In the genomic region with DNA sequence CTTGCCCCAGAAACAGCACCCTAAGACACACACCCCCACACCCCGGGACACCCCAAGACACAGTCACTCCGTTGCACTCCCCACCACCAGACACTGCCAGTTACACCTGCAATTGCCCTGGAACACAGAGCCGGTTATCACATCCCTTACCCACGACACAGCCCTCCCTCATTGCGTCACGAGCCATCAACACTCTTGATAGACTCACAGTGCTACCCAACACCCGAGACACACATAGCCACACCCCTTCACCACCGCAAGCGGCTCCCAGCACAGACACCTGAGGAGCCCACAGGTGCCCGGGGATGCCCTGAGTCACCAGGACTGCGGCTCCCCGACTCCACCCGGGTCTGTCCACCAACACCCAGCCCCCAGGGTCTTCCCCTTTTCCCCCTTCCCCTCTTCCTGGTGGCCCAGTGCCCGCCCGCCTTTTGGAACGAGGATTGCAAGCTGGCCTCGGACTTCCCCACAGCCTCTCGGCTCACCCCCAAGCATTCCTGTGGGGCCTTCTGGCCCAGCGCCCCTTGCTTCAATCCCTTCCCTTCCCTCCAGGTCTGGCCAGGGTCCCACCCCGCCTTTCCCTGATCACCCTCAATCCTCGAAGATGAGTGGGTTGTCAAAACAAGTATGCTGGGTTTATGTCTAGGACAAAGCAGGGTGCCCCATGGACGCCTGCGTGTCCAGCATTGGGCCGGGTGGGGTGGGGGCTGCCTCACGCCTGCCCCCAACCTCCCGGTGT, we compare ENCODE assay signal across 8 cellular contexts. TPM values are rescaled to one million over a fixed set of nuclear protein-coding genes. Genes with fewer than 3 reads are reported as not detected.
DNase-seq lines count a peak whose midpoint lies in the region; ATAC-seq and TF ChIP-seq lines count a peak whose summit lies in the region.

No MANE protein-coding gene starts in this region.

- peaks cover 4% of the 10 kb centered on the region for H3K4me1 ChIP-seq in ovary (ENCODE audit: insufficient read depth)

- H3K27me3 ChIP-seq in dorsolateral prefrontal cortex = peaks cover 0 to 14% (median 0%) of the 10 kb centered on the region in 45 donors
- no peaks in the 10 kb centered on the region for H3K27me3 ChIP-seq in ovary

- peak overlapping the region in 1 of 59 donors; percentile 39 for H3K27ac ChIP-seq in dorsolateral prefrontal cortex
- no peak overlapping the region for H3K27ac ChIP-seq in ovary

- intact Hi-C loops in dorsolateral prefrontal cortex (cut with DNase I) (loop anchor here in 1 of 2 donors (5.0 kb wide), 1 partner anchor 55 kb away; no protein-coding TSS in a partner anchor), ovary (cut with DNase I) (loop anchor here in 1 of 4 donors (10.0 kb wide), 1 partner anchor 332 kb away; no protein-coding TSS in a partner anchor)

- TF ChIP-seq CTCF in dorsolateral prefrontal cortex (IDR thresholded peaks at IDR 0.05 in 54 of 56, conservative IDR thresholded peaks at IDR 0.05 in 2 of 56; ENCODE audit: low read depth in 1 of 56, partially characterized antibody in 56 of 56) = no peak
- TF ChIP-seq CTCF in ovary (IDR thresholded peaks at IDR 0.05) = no peak

- no peak for TF ChIP-seq EP300 in ovary (IDR thresholded peaks at IDR 0.05)

- no peak for ATAC-seq in HG03175 (IDR thresholded peaks at IDR 0.05; ENCODE audit: unreplicated experiment)
- ATAC-seq in HG03469 (IDR thresholded peaks at IDR 0.05; ENCODE audit: unreplicated experiment) = no peak

- H3K9me3 ChIP-seq in ovary = no peaks in the 10 kb centered on the region

- no peaks in the 10 kb centered on the region for H3K36me3 ChIP-seq in ovary

- DNase-seq in EL (peak; percentile 57), LoVo (ENCODE audit: low spot score) (peak; percentile 15), amniotic epithelial cell (ENCODE audit: low read depth) (peak; percentile 86), left kidney (ENCODE audit: low read depth, low spot score) (peak; percentile 71), dorsolateral prefrontal cortex (no peak), ovary (no peak)

- WGBS in ovary, 3 donors = 40 to 48% (median 46%) methylated on average over 26 of the region's 26 CpGs

- H3K4me3 ChIP-seq in dorsolateral prefrontal cortex (no peak overlapping the region), ovary (no peak overlapping the region)

- TF ChIP-seq POLR2A in ovary (IDR thresholded peaks at IDR 0.05) = no peak

RNA-seq across cellular contexts. Expression of gene PTGER1, which starts 1.7 kb away (rescaled TPM):
- 1 to 10 TPM in 24 of 120 experiments, under 1 TPM in 58, not detected in 38; 0.29 to 4.1 (median 0.66) TPM for total RNA-seq in dorsolateral prefrontal cortex
- under 1 TPM in 3 of 7 donors, not detected in 4; 0.18 to 0.92 (median 0.32) TPM for total RNA-seq in ovary
- not detected for polyA plus RNA-seq in ovary

RNA-seq across cellular contexts. Expression of gene GIPC1, which starts 19.1 kb away (rescaled TPM):
- total RNA-seq in dorsolateral prefrontal cortex = 100 to 1,000 TPM in 13 of 120 experiments, 10 to 100 TPM in 107; 54.9 to 112 (median 87.4) TPM
- total RNA-seq in ovary = 10 to 100 TPM; 33.7 to 64.5 (median 41.8) TPM
- 10 to 100 TPM; 14.7 to 40.9 TPM for polyA plus RNA-seq in ovary

RNA-seq across cellular contexts. Expression of gene DNAJB1, which starts 41.4 kb away (rescaled TPM):
- total RNA-seq in dorsolateral prefrontal cortex (1,000 to 10,000 TPM in 2 of 120 experiments, 100 to 1,000 TPM in 67, 10 to 100 TPM in 51; 67.5 to 1,486 (median 107) TPM), ovary (100 to 1,000 TPM in 3 of 7 donors, 10 to 100 TPM in 4; 53.7 to 151 (median 75.1) TPM)
- 100 to 1,000 TPM in 1 of 2 donors, 10 to 100 TPM in 1; 52.4 to 123 TPM for polyA plus RNA-seq in ovary

RNA-seq across cellular contexts. Expression of gene PKN1, which starts 43.7 kb away (rescaled TPM):
- 100 to 1,000 TPM in 6 of 120 experiments, 10 to 100 TPM in 114; 45.9 to 129 (median 73.3) TPM for total RNA-seq in dorsolateral prefrontal cortex
- total RNA-seq in ovary = 100 to 1,000 TPM in 1 of 7 donors, 10 to 100 TPM in 6; 42.3 to 128 (median 76.6) TPM
- 10 to 100 TPM; 16.6 to 53.9 TPM for polyA plus RNA-seq in ovary

RNA-seq across cellular contexts. Expression of gene TECR, which starts 52.6 kb away (rescaled TPM):
- total RNA-seq in dorsolateral prefrontal cortex (100 to 1,000 TPM; 169 to 287 (median 205) TPM), ovary (100 to 1,000 TPM in 2 of 7 donors, 10 to 100 TPM in 5; 22.3 to 115 (median 78.2) TPM)
- polyA plus RNA-seq in ovary = 10 to 100 TPM; 92.4 to 97.4 TPM

Comparison
In these comparisons a context has a peak if more than half of its experiments do, and no peak if none do; other contexts are left out.
1. DNase-seq: peak in EL (single experiment), LoVo (single experiment), amniotic epithelial cell (single experiment) and left kidney (single experiment); none in dorsolateral prefrontal cortex (0 of 10) and ovary (0 of 5).